ENCODE assay signal across 27 cellular contexts in genomic region chr2:168006538-168006937, GRCh38.
"Had no signal": no experiment of that assay in that cellular context is flagged by ENCODE, and none has a peak within 500 bp of the region (broad histone marks: within the 10 kb centered on the region; RNA-seq: fewer than 3 reads in every experiment).

No MANE protein-coding gene starts in this region.

- DNase-seq: activated CD4-positive, alpha-beta memory T cell treated with anti-CD3 and anti-CD28 coated beads for 36 hours; activated CD4-positive, alpha-beta T cell treated with anti-CD3 and anti-CD28 coated beads, Interleukin-2, amount 10 ng/mL, durations not matched to agents 7 days and 5 days; activated CD4-positive, CD25-positive, alpha-beta regulatory T cell; activated gamma-delta T cell; activated naive CD4-positive, alpha-beta T cell treated with anti-CD3 and anti-CD28 coated beads for 36 hours; activated T-cell treated with anti-CD3 and anti-CD28 coated beads for 4 hours; activated T-cell treated with anti-CD3 and anti-CD28 coated beads, Interleukin-2, amount 50 U/mL, for 48 hours; amygdala; KG1; MV-4-11; NCI-H1092 treated with DMSO at 0.1 percent for 48 hours; NCI-H1436; NCI-H1694 treated with DMSO at 0.1 percent for 48 hours; NCI-H2029 treated with DMSO at 0.1 percent for 48 hours; NCI-H446; NCI-H526 treated with DMSO at 0.1 percent for 48 hours; NCI-H82; NK-92 treated with Interleukin-12 subunit alpha and Interleukin-12 subunit beta, amount 100 ng/mL, for 24 hours; OCI-M1; RPMI8226; T-cell; T-helper 2 cell; T1000 had no signal

- H3K4me3 ChIP-seq: SK-N-MC had no signal

- H3K27ac ChIP-seq: SK-N-MC had no signal

- ATAC-seq: activated T-helper 17 cell treated with anti-CD3 and anti-CD28 coated beads, Interleukin-2, amount 50 U/mL, for 72 hours; Panc1; Right ventricle myocardium inferior; T-cell had no signal
